8 cellular contexts compared by ENCODE assay signal in genomic region chr9:135907446-135908333, GRCh38. TPM values are rescaled to one million over a fixed set of nuclear protein-coding genes. Genes with fewer than 3 reads are reported as not detected.
DNase-seq lines count a peak whose midpoint lies in the region; ATAC-seq, FAIRE-seq and TF ChIP-seq lines count a peak whose summit lies in the region.

Gene CAMSAP1 (minus strand): TSS chr9:135907546. CDS start chr9:135907159, 387 bp downstream.

- H3K36me3 ChIP-seq in H1 (ENCODE audit: control insufficient read depth in 2 of 4, insufficient read depth in 4 of 4, low read length in 3 of 4) (peaks cover 0 to 12% (median 5%) of the 10 kb centered on the region in 4 experiments; a peak in 4 of 8 replicates), mesenchymal stem cell (ENCODE audit: control insufficient read depth in 1 of 2, insufficient read depth in 2 of 2, low read depth in 1 of 2, low read length in 2 of 2) (peaks cover 18 to 38% of the 10 kb centered on the region in 2 experiments)

- H4K8ac ChIP-seq in H1 (ENCODE audit: extremely low read depth, insufficient read depth, low read length) = peak within 1 kb of the TSS; percentile 89; the same call in 1 of the 2 replicates
- peak within 1 kb of the TSS; percentile 91 for H4K8ac ChIP-seq in mesenchymal stem cell (ENCODE audit: low read length)

- DNase-seq in COLO829 (ENCODE audit: low spot score) (peak; percentile 95), HUDEP-2 (lab: John Stamatoyannopoulos, UW; ENCODE audit: unreplicated experiment in 76 of 76) (peak in 73 of 76 experiments; percentile 35 to 97 (median 89)), NOMO-1 treated with DMSO at 0.1 percent for 48 hours (lab: John Stamatoyannopoulos, UW; ENCODE audit: unreplicated experiment) (peak; percentile 94), H1 (ENCODE audit: low read depth in 1 of 2, low spot score in 2 of 2) (peak; percentile 70 to 94), mesenchymal stem cell (peak; percentile 92)
- peak; percentile 79 to 92 (median 89) for DNase-seq in activated CD8-positive, alpha-beta memory T cell treated with anti-CD3 and anti-CD28 coated beads for 48 hours (ENCODE audit: low read depth in 2 of 3, low spot score in 2 of 3)
- DNase-seq in stimulated activated CD8-positive, alpha-beta memory T cell treated with anti-CD3 and anti-CD28 coated beads, Interleukin-12 subunit alpha, Interleukin-12 subunit beta, amount 100 ng/mL, for 24 hours (ENCODE audit: extremely low read depth) = peak; percentile 86

- no peak within 1 kb of the TSS for H4K91ac ChIP-seq in H1 (replicated peaks; ENCODE audit: insufficient read length, low read length)
- peak within 1 kb of the TSS; percentile 82 for H4K91ac ChIP-seq in mesenchymal stem cell (ENCODE audit: low read length)

- H3K4me1 ChIP-seq in H1 (replicated peaks in 1 of 4; ENCODE audit: control insufficient read depth in 3 of 4, insufficient read depth in 4 of 4, low read length in 3 of 4) (peaks cover 11 to 15% (median 14%) of the 10 kb centered on the region in 4 experiments), mesenchymal stem cell (ENCODE audit: control insufficient read depth, insufficient read depth, low read depth, low read length) (peaks cover 20% of the 10 kb centered on the region)

- H3K23ac ChIP-seq in H1 (ENCODE audit: insufficient read length) (no peak within 1 kb of the TSS), mesenchymal stem cell (ENCODE audit: low read length in 2 of 2) (peak within 1 kb of the TSS in 1 of 2 experiments; percentile 34)

- H3K27ac ChIP-seq in H1 (ENCODE audit: low read depth, low read length) = peak within 1 kb of the TSS; percentile 67; the same call in 1 of the 2 replicates
- no peak within 1 kb of the TSS for H3K27ac ChIP-seq in mesenchymal stem cell (ENCODE audit: low read length, poor library complexity, severe bottlenecking)

- no peak within 1 kb of the TSS for H2AFZ ChIP-seq in H1 (ENCODE audit: low read length)
- peak within 1 kb of the TSS; percentile 42 for H2AFZ ChIP-seq in mesenchymal stem cell (ENCODE audit: low read depth, low read length)

- peaks cover 10 to 24% of the 10 kb centered on the region in 2 experiments for H4K20me1 ChIP-seq in H1 (replicated peaks in 1 of 2; ENCODE audit: control insufficient read depth in 1 of 2, insufficient read depth in 2 of 2, low read length in 2 of 2)

- H3K4me2 ChIP-seq in H1 (ENCODE audit: insufficient read depth in 1 of 2, low read depth in 2 of 2, low read length in 2 of 2) (peak within 1 kb of the TSS; percentile 82 to 84), mesenchymal stem cell (ENCODE audit: low read length, poor library complexity, severe bottlenecking) (peak within 1 kb of the TSS; percentile 97)

- H3K27me3 ChIP-seq in H1 (replicated peaks in 1 of 4; ENCODE audit: control insufficient read depth in 3 of 4, extremely low read depth in 1 of 4, insufficient read depth in 3 of 4, low read length in 3 of 4) (peaks cover 0 to 4% (median 1%) of the 10 kb centered on the region in 4 experiments; a peak in 3 of 7 replicates), mesenchymal stem cell (ENCODE audit: control insufficient read depth in 1 of 2, insufficient read depth in 1 of 2, low read length in 2 of 2) (no peaks in the 10 kb centered on the region)

- H3K14ac ChIP-seq in H1 (ENCODE audit: insufficient read length) = no peak within 1 kb of the TSS
- H3K14ac ChIP-seq in mesenchymal stem cell (ENCODE audit: low read length in 2 of 2) = peak within 1 kb of the TSS in 1 of 2 experiments; percentile 91

- H3K4ac ChIP-seq in H1 (replicated peaks; ENCODE audit: insufficient read length, low read depth, low read length) (no peak within 1 kb of the TSS), mesenchymal stem cell (ENCODE audit: low read depth in 1 of 2, low read length in 2 of 2) (peak within 1 kb of the TSS; percentile 71 to 80)

- H3K56ac ChIP-seq in H1 (replicated peaks; ENCODE audit: insufficient read length, low read depth, low read length) = peak within 1 kb of the TSS; percentile 69

- CTCF ChIA-PET in H1 (lab: Charles Lee; ENCODE audit: partially characterized antibody) = no interaction called here

- no peak within 1 kb of the TSS for H2BK12ac ChIP-seq in H1 (ENCODE audit: low read depth, low read length)
- peak within 1 kb of the TSS in 1 of 2 experiments; percentile 21 for H2BK12ac ChIP-seq in mesenchymal stem cell (ENCODE audit: low read length in 2 of 2)

- H3K9me3 ChIP-seq in H1 (ENCODE audit: insufficient read depth in 2 of 2, low read depth in 1 of 2, low read length in 1 of 2) = no peaks in the 10 kb centered on the region; a peak in 1 of 4 replicates
- peaks cover 9% of the 10 kb centered on the region for H3K9me3 ChIP-seq in mesenchymal stem cell (ENCODE audit: control insufficient read depth, low read length)

- no peak within 1 kb of the TSS for H4K5ac ChIP-seq in H1 (ENCODE audit: insufficient read length, low read depth, low read length)

- H2BK15ac ChIP-seq in H1 (ENCODE audit: low read length) = no peak within 1 kb of the TSS
- H2BK15ac ChIP-seq in mesenchymal stem cell (ENCODE audit: low read depth, poor library complexity, severe bottlenecking) = peak within 1 kb of the TSS; percentile 61

- TF ChIP-seq POLR2A in H1 (IDR thresholded peaks at IDR 0.05; ENCODE audit: control extremely low read depth in 1 of 2, low read depth in 2 of 2, low read length in 2 of 2) = no peak

- FAIRE-seq in H1 (lab: Jason Lieb, UNC) = no peak

- no peak within 1 kb of the TSS for H2BK120ac ChIP-seq in H1 (replicated peaks; ENCODE audit: low read depth, low read length)
- H2BK120ac ChIP-seq in mesenchymal stem cell (ENCODE audit: low read depth, low read length) = peak within 1 kb of the TSS; percentile 52

- peaks cover 33 to 49% of the 10 kb centered on the region in 2 experiments for H3K79me2 ChIP-seq in H1 (ENCODE audit: control insufficient read depth in 1 of 2, insufficient read depth in 2 of 2, low read length in 2 of 2)

- no peak for TF ChIP-seq EP300 in H1 (IDR thresholded peaks at IDR 0.05; ENCODE audit: borderline replicate concordance in 1 of 2, low read depth in 2 of 2, low read length in 2 of 2)

- peak; percentile 64 for ATAC-seq in GM21360 (IDR thresholded peaks at IDR 0.05; ENCODE audit: unreplicated experiment)

- peak within 1 kb of the TSS; percentile 59 to 88 (median 74) for H3K9ac ChIP-seq in H1 (replicated peaks in 1 of 4; ENCODE audit: extremely low read depth in 1 of 4, low read depth in 3 of 4, low read length in 3 of 4)
- H3K9ac ChIP-seq in mesenchymal stem cell (ENCODE audit: low read length) = peak within 1 kb of the TSS; percentile 73

- H3K23me2 ChIP-seq in H1 (ENCODE audit: low read depth, low read length) = peaks cover 3% of the 10 kb centered on the region

- H2AK5ac ChIP-seq in H1 (ENCODE audit: low read depth, low read length) (no peak within 1 kb of the TSS), mesenchymal stem cell (ENCODE audit: low read length, severe bottlenecking) (no peak within 1 kb of the TSS)

- no peak for TF ChIP-seq RAD21 in H1 (IDR thresholded peaks at IDR 0.05 in 1 of 2, conservative IDR thresholded peaks at IDR 0.05 in 1 of 2; ENCODE audit: low read depth in 2 of 2, low read length in 2 of 2)

- POLR2A ChIA-PET in H1 (lab: Charles Lee; ENCODE audit: partially characterized antibody) = interaction anchor here (0.7 to 0.9 kb wide), 3 partner anchors 9 to 14 kb away, joined by 3 to 4 read pairs (median 3); no protein-coding TSS in a partner anchor

- H3K18ac ChIP-seq in H1 (ENCODE audit: extremely low read depth, low read length) = peak within 1 kb of the TSS; percentile 71
- H3K18ac ChIP-seq in mesenchymal stem cell (ENCODE audit: low read depth in 1 of 2, low read length in 2 of 2) = peak within 1 kb of the TSS; percentile 70 to 96

- H2BK20ac ChIP-seq in H1 (ENCODE audit: low read length) = no peak within 1 kb of the TSS

- H2BK5ac ChIP-seq in H1 (ENCODE audit: low read depth, low read length) = no peak within 1 kb of the TSS
- no peak within 1 kb of the TSS for H2BK5ac ChIP-seq in mesenchymal stem cell (ENCODE audit: low read depth, low read length, poor library complexity, severe bottlenecking)

- peaks cover 13% of the 10 kb centered on the region for H3K79me1 ChIP-seq in H1 (ENCODE audit: low read depth, low read length)
- peaks cover 23% of the 10 kb centered on the region for H3K79me1 ChIP-seq in mesenchymal stem cell (replicated peaks; ENCODE audit: low read length, poor library complexity, severe bottlenecking)

- H3K4me3 ChIP-seq in H1 (ENCODE audit: extremely low read depth in 1 of 4, insufficient read depth in 2 of 4, low read depth in 3 of 4, low read length in 4 of 4) (peak within 1 kb of the TSS; percentile 68 to 93 (median 80)), mesenchymal stem cell (ENCODE audit: insufficient read depth in 1 of 2, low read depth in 1 of 2, low read length in 2 of 2) (peak within 1 kb of the TSS; percentile 86 to 90)

- TF ChIP-seq CTCF in H1 (IDR thresholded peaks at IDR 0.05; ENCODE audit: control extremely low read depth in 1 of 3, insufficient read depth in 1 of 3, low read depth in 1 of 3, low read length in 3 of 3) = no peak

- WGBS in H1 (ENCODE audit: extremely low coverage in 1 of 2, insufficient coverage in 1 of 2, insufficient read length in 1 of 2, insufficient replicate concordance in 2 of 2, low coverage in 1 of 2, low lambda C conversion rate in 2 of 2, missing lambda C conversion rate in 1 of 2), 2 experiments = 6% methylated on average over 28 of the region's 108 CpGs; no CpG with 5 or more reads in 1 of the 2 experiments
- 1% methylated on average over 65 of the region's 108 CpGs for WGBS in mesenchymal stem cell

TF ChIP-seq in H1, 55 proteins besides CTCF, POLR2A, EP300 and RAD21 (continues in another document):
- 0 out of 4 replicates have a peak, but pooled peaks of 1 of the 2 experiments have one; percentile 48 for TF ChIP-seq SIN3A (conservative IDR thresholded peaks at IDR 0.05 in 1 of 2, IDR thresholded peaks at IDR 0.05 in 1 of 2; ENCODE audit: low read depth in 1 of 2, low read length in 2 of 2)
- no peak for TF ChIP-seq E2F6 (IDR thresholded peaks at IDR 0.05)

RNA-seq across cellular contexts. Expression of gene CAMSAP1, which starts in this region (rescaled TPM):
- 43.1 and 44.0 TPM in 2 replicates for total RNA-seq in H1 (2021; fragmentation: NEBNext Ultra II Directional; extraction: Animal tissue kit (Norgen Biotek cat#: 25700))
- polyA plus RNA-seq in H1 (2011; rRNA removed) = 13.4 and 14.4 TPM in 2 replicates
- 10.7 TPM for polyA plus RNA-seq in H1 (2011; cell fraction: cytosol; rRNA removed)
- polyA plus RNA-seq in H1 (2011; cell fraction: nucleus; rRNA removed) = 29.4 TPM
- polyA plus RNA-seq in H1 (2012, experiment 1 of 2) = 18.7 to 25.2 TPM (median 22.4 TPM) in 4 replicates
- 5.8 TPM for polyA plus RNA-seq in H1 (2012, experiment 2 of 2)
- polyA plus RNA-seq in H1 (2013, experiment 1 of 2) = 19.1 TPM
- polyA plus RNA-seq in H1 (2013, experiment 2 of 2) = 17.7 TPM
- polyA minus RNA-seq in H1 (2011; rRNA and poly(A)+ RNA removed) = 29.0 and 30.8 TPM in 2 replicates
- 64.3 TPM for polyA minus RNA-seq in H1 (2011; cell fraction: cytosol; rRNA and poly(A)+ RNA removed)
- polyA minus RNA-seq in H1 (2011; cell fraction: nucleus; rRNA and poly(A)+ RNA removed) = 31.5 TPM
- 14.3 TPM for polyA plus RNA-seq in mesenchymal stem cell (2013, experiment 1 of 2)
- polyA plus RNA-seq in mesenchymal stem cell (2013, experiment 2 of 2) = 16.0 TPM
